In genomic region chr18:35490894-35491688, GRCh38 we compare ENCODE assay signal across 16 cellular contexts. TPM values are rescaled to one million over a fixed set of nuclear protein-coding genes. Genes with fewer than 3 reads are reported as not detected.
DNase-seq lines count a peak whose midpoint lies in the region; ATAC-seq and TF ChIP-seq lines count a peak whose summit lies in the region.
"Had no signal": no experiment of that assay in that cellular context is flagged by ENCODE, and none has a peak within 500 bp of the region (broad histone marks: within the 10 kb centered on the region; RNA-seq: fewer than 3 reads in every experiment).

No MANE protein-coding gene starts in this region.

- no peaks in the 10 kb centered on the region for H3K9me3 Mint-ChIP-seq in activated naive CD8-positive, alpha-beta T cell (ENCODE audit: low read depth)
- peaks cover 1% of the 10 kb centered on the region for H3K9me3 Mint-ChIP-seq in activated naive CD8-positive, alpha-beta T cell treated with anti-CD3 and anti-CD28 coated beads for 36 hours
- H3K9me3 Mint-ChIP-seq in WTC11: no peaks in the 10 kb centered on the region
- no peaks in the 10 kb centered on the region for H3K9me3 Mint-ChIP-seq in glutamatergic neuron (ENCODE audit: unreplicated experiment)
- H3K9me3 Mint-ChIP-seq: CD8-positive, alpha-beta memory T cell; naive B cell had no signal

- peaks cover 11% of the 10 kb centered on the region for H3K36me3 Mint-ChIP-seq in activated naive CD8-positive, alpha-beta T cell
- H3K36me3 Mint-ChIP-seq in activated naive CD8-positive, alpha-beta T cell treated with anti-CD3 and anti-CD28 coated beads for 36 hours: peaks cover 30% of the 10 kb centered on the region
- H3K36me3 Mint-ChIP-seq in WTC11: peaks cover 6% of the 10 kb centered on the region
- no peaks in the 10 kb centered on the region for H3K36me3 Mint-ChIP-seq in glutamatergic neuron (ENCODE audit: unreplicated experiment)

- H3K4me3 Mint-ChIP-seq in activated naive CD8-positive, alpha-beta T cell: no peak overlapping the region
- no peak overlapping the region for H3K4me3 Mint-ChIP-seq in activated naive CD8-positive, alpha-beta T cell treated with anti-CD3 and anti-CD28 coated beads for 36 hours
- H3K4me3 Mint-ChIP-seq in WTC11 (peak overlapping the region; percentile 37), glutamatergic neuron (ENCODE audit: unreplicated experiment) (peak overlapping the region; percentile 2)
- H3K4me3 Mint-ChIP-seq: CD8-positive, alpha-beta memory T cell; naive B cell had no signal

- POLR2A ChIA-PET in WTC11 (lab: Charles Lee): no interaction called here

- H3K4me1 Mint-ChIP-seq in activated naive CD8-positive, alpha-beta T cell (ENCODE audit: low read depth): peaks cover 48% of the 10 kb centered on the region
- peaks cover 34% of the 10 kb centered on the region for H3K4me1 Mint-ChIP-seq in activated naive CD8-positive, alpha-beta T cell treated with anti-CD3 and anti-CD28 coated beads for 36 hours
- H3K4me1 Mint-ChIP-seq in WTC11: peaks cover 87% of the 10 kb centered on the region
- H3K4me1 Mint-ChIP-seq in glutamatergic neuron (ENCODE audit: low read depth, unreplicated experiment): peaks cover 40% of the 10 kb centered on the region

- peak overlapping the region; percentile 10 for H3K27ac Mint-ChIP-seq in activated naive CD8-positive, alpha-beta T cell
- H3K27ac Mint-ChIP-seq in activated naive CD8-positive, alpha-beta T cell treated with anti-CD3 and anti-CD28 coated beads for 36 hours: no peak overlapping the region
- H3K27ac Mint-ChIP-seq in WTC11 (peak overlapping the region; percentile 95), glutamatergic neuron (ENCODE audit: unreplicated experiment) (peak overlapping the region; percentile 22)

- H3K27me3 ChIP-seq in spleen (replicated peaks in 1 of 7) (no peaks in the 10 kb centered on the region), thyroid gland (no peaks in the 10 kb centered on the region)

- H3K36me3 ChIP-seq in spleen (peaks cover 0 to 14% (median 0%) of the 10 kb centered on the region in 6 donors), thyroid gland (no peaks in the 10 kb centered on the region)

- TF ChIP-seq POLR2A in spleen (IDR thresholded peaks at IDR 0.05): no peak
- no peak for TF ChIP-seq POLR2A in thyroid gland (IDR thresholded peaks at IDR 0.05)

- DNase-seq in activated naive CD8-positive, alpha-beta T cell treated with anti-CD3 and anti-CD28 coated beads for 36 hours: no peak
- no peak for DNase-seq in WTC11 (ENCODE audit: low spot score)
- DNase-seq in glutamatergic neuron: no peak
- DNase-seq in spleen: no peak
- DNase-seq in thyroid gland: no peak
- DNase-seq in COLO829 (ENCODE audit: low spot score): no peak
- DNase-seq: CD8-positive, alpha-beta memory T cell; left cardiac atrium; naive B cell; NCI-H1436 treated with DMSO at 0.1 percent for 48 hours; NCI-H510A treated with DMSO at 0.1 percent for 48 hours; stimulated activated CD4-positive, alpha-beta T cell treated with anti-CD3 and anti-CD28 coated beads, Interleukin-4, amount 100 ng/mL, for 4 hours had no signal

- H3K9me3 ChIP-seq in spleen: no peaks in the 10 kb centered on the region
- no peaks in the 10 kb centered on the region for H3K9me3 ChIP-seq in thyroid gland

- CTCF ChIA-PET in WTC11 (lab: Charles Lee): interaction anchor here (1.1 kb wide), 1 partner anchor 35 kb away, joined by 3 read pairs; no protein-coding TSS in a partner anchor

- H3K27ac ChIP-seq in spleen (peak overlapping the region in 5 of 8 donors; percentile 31 to 73 (median 45)), thyroid gland (no peak overlapping the region)
- H3K27ac ChIP-seq: VCaP had no signal

- 51 to 62% (median 53%) methylated on average over 10 of the region's 10 CpGs for WGBS in spleen, 5 donors
- 66 to 71% methylated on average over 10 of the region's 10 CpGs for WGBS in thyroid gland, 2 donors

- ATAC-seq in WTC11 (peak; percentile 51), HG03457 (IDR thresholded peaks at IDR 0.05; ENCODE audit: unreplicated experiment) (no peak)
- ATAC-seq: sciatic nerve had no signal

- no peak for TF ChIP-seq CTCF in WTC11 (IDR thresholded peaks at IDR 0.05)
- no peak for TF ChIP-seq CTCF in glutamatergic neuron (IDR thresholded peaks at IDR 0.05; ENCODE audit: partially characterized antibody, unreplicated experiment)
- TF ChIP-seq CTCF in spleen (IDR thresholded peaks at IDR 0.05 in 8 of 11, conservative IDR thresholded peaks at IDR 0.05 in 3 of 11): no peak
- TF ChIP-seq CTCF in thyroid gland (IDR thresholded peaks at IDR 0.05): no peak

- intact Hi-C loops in spleen (cut with DNase I; ENCODE audit: low total_unique reads) (no loop called here), thyroid gland (cut with DNase I) (no loop called here)

- H3K4me1 ChIP-seq in spleen (peaks cover 1 to 55% (median 35%) of the 10 kb centered on the region in 6 donors), thyroid gland (peaks cover under 1 to 3% of the 10 kb centered on the region in 2 donors)

- H3K4me3 ChIP-seq in spleen (no peak overlapping the region), thyroid gland (replicated peaks in 1 of 3) (no peak overlapping the region)

- no peaks in the 10 kb centered on the region for H3K27me3 Mint-ChIP-seq in activated naive CD8-positive, alpha-beta T cell
- H3K27me3 Mint-ChIP-seq in activated naive CD8-positive, alpha-beta T cell treated with anti-CD3 and anti-CD28 coated beads for 36 hours: no peaks in the 10 kb centered on the region
- H3K27me3 Mint-ChIP-seq in WTC11 (ENCODE audit: low read depth) (no peaks in the 10 kb centered on the region), glutamatergic neuron (ENCODE audit: unreplicated experiment) (peaks cover 2% of the 10 kb centered on the region)
- H3K27me3 Mint-ChIP-seq: CD8-positive, alpha-beta memory T cell; naive B cell had no signal

TF ChIP-seq in WTC11, 78 proteins besides CTCF, POLR2A, EP300 and RAD21:
- TF ChIP-seq MLX (CRISPR knock-in tag; IDR thresholded peaks at IDR 0.05) (no peak), ZNF423 (CRISPR knock-in tag; IDR thresholded peaks at IDR 0.05) (peak; percentile 38; the same call in 1 of the 2 replicates), PRDM15 (CRISPR knock-in tag; IDR thresholded peaks at IDR 0.05) (0 out of 2 replicates have a peak, but pooled peaks have one; percentile 34)

RNA-seq across cellular contexts. Expression of gene INO80C, which starts 6.7 kb away (rescaled TPM):
- 10 to 100 TPM; 38.4 to 39.4 TPM for total RNA-seq in activated naive CD8-positive, alpha-beta T cell treated with anti-CD3 and anti-CD28 coated beads for 36 hours
- 42.3 to 49.4 TPM (median 45.6 TPM) in 3 replicates for total RNA-seq in WTC11 (2021)
- total RNA-seq in glutamatergic neuron (ENCODE audit: unreplicated experiment): 38.7 TPM
- total RNA-seq in spleen: 10 to 100 TPM; 18.9 to 45.4 (median 31.3) TPM
- polyA plus RNA-seq in spleen: 10 to 100 TPM; 32.7 to 57.5 (median 36.3) TPM
- 10 to 100 TPM in 1 of 4 donors, 1 to 10 TPM in 3; 5.1 to 19.3 (median 8.2) TPM for total RNA-seq in thyroid gland

Comparison
In these comparisons a context has a peak if more than half of its experiments do, and no peak if none do; other contexts are left out.
1. H3K4me3 Mint-ChIP-seq: peak in WTC11 (single experiment) and glutamatergic neuron (single experiment); none in activated naive CD8-positive, alpha-beta T cell (single experiment) and activated naive CD8-positive, alpha-beta T cell treated with anti-CD3 and anti-CD28 coated beads for 36 hours (single experiment).
2. H3K27ac ChIP-seq: peak in spleen (5 of 8); none in thyroid gland (0 of 3).